ENCODE assay signal across 11 cellular contexts in the genomic region with DNA sequence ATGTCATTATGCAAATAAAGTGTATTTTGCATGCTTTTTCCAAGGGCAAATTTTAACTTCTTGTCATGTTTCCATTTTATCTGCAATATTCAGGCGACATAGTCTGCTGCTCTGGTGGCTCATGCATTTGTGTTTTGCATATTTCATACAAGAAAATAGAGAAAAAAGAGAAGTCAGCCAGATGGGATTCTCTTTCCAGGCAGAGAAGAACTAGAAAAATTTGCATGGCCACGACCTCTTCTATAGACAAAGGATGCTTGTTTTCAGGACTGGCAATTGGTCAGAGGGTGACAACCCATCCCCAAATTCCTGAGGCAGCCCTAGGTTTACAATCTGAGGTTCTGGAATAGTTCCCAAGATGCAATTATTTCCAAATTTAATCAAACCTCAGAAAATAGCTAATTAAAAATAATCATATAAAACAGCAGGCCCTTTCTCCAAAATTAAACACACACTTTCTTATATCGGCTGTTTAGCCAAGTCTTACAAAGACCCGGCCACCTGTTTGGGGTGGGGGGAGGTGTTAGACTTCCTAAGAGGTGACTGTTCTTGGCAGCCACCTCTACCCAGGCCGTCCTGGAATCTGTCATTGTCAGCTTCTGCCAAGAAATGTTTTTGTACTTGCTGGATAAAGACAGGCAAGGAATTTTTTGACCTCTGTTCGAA. TPM values are rescaled to one million over a fixed set of nuclear protein-coding genes. Genes with fewer than 3 reads are reported as not detected.
DNase-seq lines count a peak whose midpoint lies in the region; ATAC-seq and TF ChIP-seq lines count a peak whose summit lies in the region.
"Had no signal": no experiment of that assay in that cellular context is flagged by ENCODE, and none has a peak within 500 bp of the region (broad histone marks: within the 10 kb centered on the region; RNA-seq: fewer than 3 reads in every experiment).

No MANE protein-coding gene starts in this region.

- H3K4me3 ChIP-seq in cardiac muscle cell, result no peak overlapping the region
- H3K4me3 ChIP-seq: colonic mucosa had no signal

- DNase-seq in DMS 273 (lab: John Stamatoyannopoulos, UW; ENCODE audit: unreplicated experiment) (peak; percentile 73), NCI-H446 treated with DMSO at 0.1 percent for 48 hours (lab: John Stamatoyannopoulos, UW) (peak; percentile 33), cardiac muscle cell (ENCODE audit: low read depth in 1 of 2, low spot score in 1 of 2) (peak; percentile 25 to 34), HFFc6 (no peak), NCI-H1092 treated with DMSO at 0.1 percent for 48 hours (lab: John Stamatoyannopoulos, UW) (no peak), mesothelial cell of epicardium (ENCODE audit: low spot score in 2 of 2, unreplicated experiment in 2 of 2) (no peak)
- DNase-seq: colonic mucosa, GDM1 had no signal

- H3K36me3 Mint-ChIP-seq in HFFc6 (ENCODE audit: low read depth), result no peaks in the 10 kb centered on the region
- no peaks in the 10 kb centered on the region for H3K36me3 Mint-ChIP-seq in mesothelial cell of epicardium

- peak overlapping the region; percentile 36 for H3K27ac ChIP-seq in cardiac muscle cell
- H3K27ac ChIP-seq: colonic mucosa, parathyroid adenoma had no signal

- no peak overlapping the region for H3K27ac Mint-ChIP-seq in HFFc6
- H3K27ac Mint-ChIP-seq in mesothelial cell of epicardium, result no peak overlapping the region

- H3K27me3 Mint-ChIP-seq in HFFc6 (ENCODE audit: insufficient read depth) (no peaks in the 10 kb centered on the region; the same call in 1 of the 2 replicates), mesothelial cell of epicardium (ENCODE audit: low read depth) (no peaks in the 10 kb centered on the region)

- ATAC-seq in GM19395 (IDR thresholded peaks at IDR 0.05; ENCODE audit: unreplicated experiment), result peak; percentile 69
- no peak for ATAC-seq in GM18505 (IDR thresholded peaks at IDR 0.05; ENCODE audit: unreplicated experiment)

- H3K4me1 Mint-ChIP-seq in HFFc6 (ENCODE audit: low read depth) (peaks cover 9% of the 10 kb centered on the region), mesothelial cell of epicardium (peaks cover 25% of the 10 kb centered on the region)

- H3K4me3 Mint-ChIP-seq in HFFc6, result no peak overlapping the region
- no peak overlapping the region for H3K4me3 Mint-ChIP-seq in mesothelial cell of epicardium

- H3K9me3 Mint-ChIP-seq in HFFc6 (no peaks in the 10 kb centered on the region), mesothelial cell of epicardium (no peaks in the 10 kb centered on the region)

- H3K27me3 ChIP-seq in cardiac muscle cell, result no peaks in the 10 kb centered on the region
- H3K27me3 ChIP-seq: colonic mucosa had no signal

- peaks cover 25% of the 10 kb centered on the region for H3K4me1 ChIP-seq in cardiac muscle cell (ENCODE audit: low read depth)
- H3K4me1 ChIP-seq: colonic mucosa had no signal

- no peaks in the 10 kb centered on the region for H3K36me3 ChIP-seq in cardiac muscle cell
- H3K36me3 ChIP-seq: colonic mucosa had no signal

- H3K9me3 ChIP-seq in cardiac muscle cell (ENCODE audit: low read depth), result no peaks in the 10 kb centered on the region
- H3K9me3 ChIP-seq: colonic mucosa had no signal

- no peak for TF ChIP-seq POLR2A in GM18505 (IDR thresholded peaks at IDR 0.05; ENCODE audit: borderline replicate concordance, extremely low read depth, insufficient read depth, insufficient read length)

- TF ChIP-seq CTCF in cardiac muscle cell (IDR thresholded peaks at IDR 0.05; ENCODE audit: low read depth, low read length) (no peak), HFFc6 (IDR thresholded peaks at IDR 0.05) (no peak), mesothelial cell of epicardium (IDR thresholded peaks at IDR 0.05; ENCODE audit: unreplicated experiment) (no peak)

RNA-seq across cellular contexts. Expression of a gene that starts 20.6 kb away (rescaled TPM):
- 18.7 and 31.6 TPM in 2 replicates for total RNA-seq in cardiac muscle cell
- polyA plus RNA-seq in cardiac muscle cell, result 15.3 and 18.4 TPM in 2 replicates
- 10 to 100 TPM; 20.9 to 31.4 (median 24.6) TPM for total RNA-seq in HFFc6 (2021; fragmentation: NEBNext Ultra II Directional; extraction: Animal tissue kit (Norgen Biotek cat#: 25700))
- total RNA-seq in mesothelial cell of epicardium, result 47.6 to 54.5 TPM (median 53.0 TPM) in 3 replicates

Comparison
In these comparisons a context has a peak if more than half of its experiments do, and no peak if none do; other contexts are left out.
1. DNase-seq: peak in DMS 273 (single experiment), NCI-H446 treated with DMSO at 0.1 percent for 48 hours (single experiment) and cardiac muscle cell (2 of 2); none in HFFc6 (single experiment), NCI-H1092 treated with DMSO at 0.1 percent for 48 hours (single experiment) and mesothelial cell of epicardium (0 of 2).